In the genomic region with DNA sequence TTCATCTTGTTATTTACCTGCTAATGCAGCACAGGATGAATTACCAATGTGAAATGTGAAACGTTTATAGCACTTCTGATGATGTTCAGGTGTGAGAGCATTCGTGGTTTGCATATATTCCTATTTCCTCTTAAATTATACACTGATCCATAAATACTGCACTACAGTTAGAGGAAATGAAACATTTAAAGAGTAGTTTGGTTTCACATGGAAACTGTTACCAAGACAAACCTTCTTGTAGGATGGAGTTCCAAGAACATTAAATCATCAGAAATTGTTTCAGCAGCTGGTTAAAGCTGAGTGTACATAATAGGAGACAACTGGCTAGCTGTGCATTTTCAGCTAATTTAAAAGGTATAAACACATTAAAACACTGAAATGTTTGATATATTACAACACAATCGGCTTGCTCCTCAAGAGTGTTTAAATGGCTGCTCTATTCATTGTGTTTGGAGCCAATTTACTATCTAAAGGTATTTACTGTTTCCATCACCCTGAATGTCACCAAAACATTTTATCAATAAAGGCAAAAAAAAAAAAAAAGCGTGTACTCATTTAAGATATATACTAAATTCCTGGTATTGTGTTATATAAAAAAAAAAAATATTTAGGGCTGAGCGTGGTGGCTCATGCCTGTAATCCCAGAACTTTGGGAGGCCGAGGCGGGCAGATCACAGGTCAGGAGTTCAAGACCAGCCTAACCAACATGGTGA, we compare ENCODE assay signal across 9 cellular contexts.
A peak's percentile ranks its signal among the peaks of the same experiment; 100 is the strongest.
DNase-seq lines count a peak whose midpoint lies in the region; ATAC-seq and TF ChIP-seq lines count a peak whose summit lies in the region.
"Had no signal": no experiment of that assay in that cellular context is flagged by ENCODE, and none has a peak within 500 bp of the region (broad histone marks: within the 10 kb centered on the region; RNA-seq: fewer than 3 reads in every experiment).

No MANE protein-coding gene starts in this region.

- H3K4me3 ChIP-seq in GM23248: no peak overlapping the region
- H3K4me3 ChIP-seq in lower lobe of right lung: no peak overlapping the region
- H3K4me3 ChIP-seq in uterus: no peak overlapping the region

- TF ChIP-seq CTCF in lower lobe of right lung (IDR thresholded peaks at IDR 0.05) (no peak), uterus (IDR thresholded peaks at IDR 0.05) (no peak)

- H3K79me2 ChIP-seq in GM23248 (ENCODE audit: insufficient read depth): no peaks in the 10 kb centered on the region

- H3K4me1 ChIP-seq in GM23248 (ENCODE audit: insufficient read depth): peaks cover 10% of the 10 kb centered on the region
- H3K4me1 ChIP-seq in lower lobe of right lung: peaks cover 9% of the 10 kb centered on the region
- no peaks in the 10 kb centered on the region for H3K4me1 ChIP-seq in uterus

- H3K36me3 ChIP-seq in GM23248 (ENCODE audit: low read depth) (0 out of 2 replicates have a peak, but pooled peaks cover 2% of the 10 kb centered on the region), lower lobe of right lung (peaks cover 12% of the 10 kb centered on the region), uterus (no peaks in the 10 kb centered on the region)

- intact Hi-C loops in lower lobe of right lung (cut with DNase I): no loop called here
- intact Hi-C loops in uterus (cut with DNase I; ENCODE audit: low total_unique reads): no loop called here

- no peak for TF ChIP-seq POLR2A in uterus (IDR thresholded peaks at IDR 0.05)

- no peaks in the 10 kb centered on the region; the same call in 1 of the 2 replicates for H3K9me2 ChIP-seq in GM23248 (ENCODE audit: insufficient read depth)

- H3F3A ChIP-seq in GM23248 (ENCODE audit: insufficient read depth): peaks cover 8% of the 10 kb centered on the region; the same call in 1 of the 2 replicates

- peak overlapping the region; percentile 51 for H3K9ac ChIP-seq in GM23248

- H3K27me3 ChIP-seq in GM23248 (replicated peaks; ENCODE audit: insufficient read depth) (no peaks in the 10 kb centered on the region), lower lobe of right lung (ENCODE audit: low read depth) (no peaks in the 10 kb centered on the region), uterus (no peaks in the 10 kb centered on the region)

- no peak overlapping the region for H3K4me2 ChIP-seq in GM23248 (ENCODE audit: unreplicated experiment)

- H4K20me1 ChIP-seq in GM23248 (ENCODE audit: insufficient read depth): no peaks in the 10 kb centered on the region

- peak; percentile 69 to 77 for ATAC-seq in lower lobe of right lung
- ATAC-seq in HG03439 (IDR thresholded peaks at IDR 0.05; ENCODE audit: unreplicated experiment): no peak

- H3K27ac ChIP-seq in GM23248 (peak overlapping the region; percentile 69), lower lobe of right lung (no peak overlapping the region), uterus (no peak overlapping the region)

- DNase-seq in GM04504 (ENCODE audit: low read depth) (peak; percentile 64), GM23248 (peak; percentile 89), RPMI7951 (ENCODE audit: low read depth) (peak; percentile 1), lower lobe of right lung (no peak), HT-29 (ENCODE audit: low spot score) (no peak), uterus (no peak)
- no peak for DNase-seq in stimulated activated CD4-positive, alpha-beta T cell treated with anti-CD3 and anti-CD28 coated beads, Interleukin-2, amount 100 ng/mL, for 48 hours
- DNase-seq: activated gamma-delta T cell had no signal

- in situ Hi-C loops in GM23248 (cut with MboI): no loop called here

- H2AFZ ChIP-seq in GM23248: no peak overlapping the region

- WGBS in GM23248 (ENCODE audit: low coverage in 1 of 2, low lambda C conversion rate in 2 of 2, missing lambda C conversion rate in 2 of 2), 2 experiments: 61 to 63% methylated on average over 7 of the region's 7 CpGs

- no peaks in the 10 kb centered on the region for H3K9me3 ChIP-seq in GM23248 (ENCODE audit: low read depth)
- no peaks in the 10 kb centered on the region for H3K9me3 ChIP-seq in lower lobe of right lung
- H3K9me3 ChIP-seq in uterus: no peaks in the 10 kb centered on the region

Comparison
In these comparisons a context has a peak if more than half of its experiments do, and no peak if none do; other contexts are left out.
1. DNase-seq: peak in GM04504 (single experiment), GM23248 (single experiment) and RPMI7951 (single experiment); none in lower lobe of right lung (single experiment), stimulated activated CD4-positive, alpha-beta T cell treated with anti-CD3 and anti-CD28 coated beads, Interleukin-2, amount 100 ng/mL, for 48 hours (0 of 2), HT-29 (single experiment) and uterus (0 of 2).